ENCODE assay signal across 8 cellular contexts in the genomic region with DNA sequence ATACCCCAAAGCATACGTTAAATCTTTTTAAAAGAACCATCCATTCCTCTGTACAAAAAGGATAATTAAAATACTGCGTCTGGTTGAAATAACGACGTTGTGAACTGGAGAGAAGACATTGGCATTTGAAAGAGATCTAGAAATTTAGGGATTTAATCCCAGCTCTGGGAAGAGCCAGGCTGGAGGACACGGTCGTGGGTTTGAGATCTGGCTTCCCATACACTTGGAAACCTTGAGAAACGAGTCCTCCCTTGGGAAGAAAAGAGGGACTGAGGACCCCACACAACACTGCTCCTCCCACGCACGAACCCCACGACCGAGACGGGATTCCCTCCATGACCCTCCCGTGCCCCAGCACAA. TPM values are rescaled to one million over a fixed set of nuclear protein-coding genes. Genes with fewer than 3 reads are reported as not detected.
DNase-seq lines count a peak whose midpoint lies in the region; ATAC-seq, FAIRE-seq and TF ChIP-seq lines count a peak whose summit lies in the region.

No MANE protein-coding gene starts in this region.

- peak overlapping the region; percentile 77 for H3K9ac ChIP-seq in HepG2 (ENCODE audit: insufficient read depth, low read depth, low read length)

- H3K4me1 ChIP-seq in adrenal gland (replicated peaks in 1 of 2), result peaks cover 3 to 11% of the 10 kb centered on the region in 2 donors
- H3K4me1 ChIP-seq in HepG2 (ENCODE audit: insufficient read depth, low read length), result peaks cover 37% of the 10 kb centered on the region
- H3K4me1 ChIP-seq in thoracic aorta (ENCODE audit: control insufficient read depth in 1 of 2, low read depth in 2 of 2), result peaks cover 7 to 15% of the 10 kb centered on the region in 2 donors

- peak overlapping the region; percentile 86 for H3K4me2 ChIP-seq in HepG2 (ENCODE audit: low read depth, low read length)

- H3K27ac ChIP-seq in adrenal gland (peak overlapping the region in 3 of 5 donors; percentile 61 to 85 (median 79)), HepG2 (ENCODE audit: extremely low read length, insufficient read depth, low read length) (peak overlapping the region; percentile 57), thoracic aorta (peak overlapping the region; percentile 41 to 73)

- peaks cover 22% of the 10 kb centered on the region for H3K4me1 Mint-ChIP-seq in activated CD4-positive, alpha-beta T cell treated with anti-CD3 and anti-CD28 coated beads, Interleukin-2, amount 10 ng/mL, durations not matched to agents 24 days and 14 days

- TF ChIP-seq RAD21 in HepG2 (CRISPR knock-in tag; IDR thresholded peaks at IDR 0.05), result no peak

- FAIRE-seq in HepG2 (lab: Jason Lieb, UNC), result no peak
- no peak for FAIRE-seq in H54 (lab: Jason Lieb, UNC)

- TF ChIP-seq CTCF in adrenal gland (IDR thresholded peaks at IDR 0.05), result no peak
- no peak for TF ChIP-seq CTCF in HepG2 (CRISPR knock-in tag; IDR thresholded peaks at IDR 0.05)
- no peak for TF ChIP-seq CTCF in thoracic aorta (IDR thresholded peaks at IDR 0.05)

- WGBS in adrenal gland, 4 donors, result 0 to 3% (median 2%) methylated on average over 12 to 13 of the region's 13 CpGs
- WGBS in HepG2 (ENCODE audit: low lambda C conversion rate), result 0% methylated on average over 12 of the region's 13 CpGs

- H3K27me3 ChIP-seq in adrenal gland (no peaks in the 10 kb centered on the region), HepG2 (ENCODE audit: control insufficient read depth in 1 of 2, insufficient read depth in 2 of 2, low read length in 2 of 2) (no peaks in the 10 kb centered on the region), thoracic aorta (replicated peaks; ENCODE audit: insufficient read depth) (no peaks in the 10 kb centered on the region)

- H3K9me3 Mint-ChIP-seq in activated CD4-positive, alpha-beta T cell treated with anti-CD3 and anti-CD28 coated beads, Interleukin-2, amount 10 ng/mL, durations not matched to agents 24 days and 14 days, result peaks cover 4% of the 10 kb centered on the region

- peaks cover 2% of the 10 kb centered on the region for H3K36me3 Mint-ChIP-seq in activated CD4-positive, alpha-beta T cell treated with anti-CD3 and anti-CD28 coated beads, Interleukin-2, amount 10 ng/mL, durations not matched to agents 24 days and 14 days (ENCODE audit: low read depth)

- H3K4me3 Mint-ChIP-seq in activated CD4-positive, alpha-beta T cell treated with anti-CD3 and anti-CD28 coated beads, Interleukin-2, amount 10 ng/mL, durations not matched to agents 24 days and 14 days, result peak overlapping the region; percentile 93

- H2AFZ ChIP-seq in HepG2 (ENCODE audit: low read length), result no peak overlapping the region

- H3K27me3 Mint-ChIP-seq in activated CD4-positive, alpha-beta T cell treated with anti-CD3 and anti-CD28 coated beads, Interleukin-2, amount 10 ng/mL, durations not matched to agents 24 days and 14 days, result no peaks in the 10 kb centered on the region

- H3K4me3 ChIP-seq in adrenal gland (peak overlapping the region; percentile 35 to 99 (median 72)), HepG2 (replicated peaks in 1 of 3; ENCODE audit: insufficient read depth in 1 of 3, low read depth in 2 of 3, low read length in 3 of 3) (peak overlapping the region; percentile 88 to 100 (median 93)), thoracic aorta (peak overlapping the region; percentile 98)

- TF ChIP-seq POLR2A in adrenal gland (IDR thresholded peaks at IDR 0.05), result no peak
- no peak for TF ChIP-seq POLR2A in HepG2 (IDR thresholded peaks at IDR 0.05; ENCODE audit: insufficient read depth in 1 of 2, low read depth in 2 of 2, low read length in 2 of 2)
- TF ChIP-seq POLR2A in H54 (IDR thresholded peaks at IDR 0.05; ENCODE audit: low read depth, low read length), result no peak

- CTCF ChIA-PET in HepG2 (lab: Yijun Ruan, JAX; ENCODE audit: low intra/inter-chr PET ratio, low total read pairs), result no interaction called here

- no peak overlapping the region for H3K27ac Mint-ChIP-seq in activated CD4-positive, alpha-beta T cell treated with anti-CD3 and anti-CD28 coated beads, Interleukin-2, amount 10 ng/mL, durations not matched to agents 24 days and 14 days

- no peaks in the 10 kb centered on the region for H3K9me3 ChIP-seq in adrenal gland (replicated peaks in 1 of 3)
- H3K9me3 ChIP-seq in HepG2 (ENCODE audit: low read length), result no peaks in the 10 kb centered on the region
- H3K9me3 ChIP-seq in thoracic aorta, result no peaks in the 10 kb centered on the region

- POLR2A ChIA-PET in HepG2 (lab: Yijun Ruan, JAX), result interaction anchor here (0.7 to 6.1 kb wide), 2 partner anchors 12 to 43 kb away, joined by 3 to 62 read pairs; partner anchors contain the start of gene ZNF443

- H3K79me2 ChIP-seq in HepG2 (ENCODE audit: insufficient read depth, low read length), result peaks cover 28% of the 10 kb centered on the region

- no peak for DNase-seq in activated CD4-positive, alpha-beta T cell treated with anti-CD3 and anti-CD28 coated beads, Interleukin-2, amount 10 ng/mL, durations not matched to agents 24 days and 14 days
- no peak for DNase-seq in activated CD4-positive, alpha-beta T cell treated with anti-CD3 and anti-CD28 coated beads, Interleukin-2, amount 50 U/mL, for 48 hours
- DNase-seq in adrenal gland (no peak), HepG2 (ENCODE audit: low spot score) (no peak), thoracic aorta (ENCODE audit: low spot score) (no peak), ecto neural progenitor cell (ENCODE audit: low spot score) (no peak), H54 (ENCODE audit: insufficient read length, low spot score) (no peak)

- TF ChIP-seq EP300 in HepG2 (IDR thresholded peaks at IDR 0.05; ENCODE audit: low read depth in 2 of 2, low read length in 2 of 2) (no peak), HepG2 (CRISPR knock-in tag; IDR thresholded peaks at IDR 0.05; ENCODE audit: borderline replicate concordance) (no peak)

- no peaks in the 10 kb centered on the region for H4K20me1 ChIP-seq in HepG2 (ENCODE audit: insufficient read depth, low read length)

- no peaks in the 10 kb centered on the region for H3K36me3 ChIP-seq in adrenal gland (replicated peaks in 1 of 2)
- no peaks in the 10 kb centered on the region for H3K36me3 ChIP-seq in HepG2 (replicated peaks in 1 of 2; ENCODE audit: control insufficient read depth in 1 of 2, insufficient read depth in 2 of 2, low read length in 2 of 2)
- H3K36me3 ChIP-seq in thoracic aorta, result no peaks in the 10 kb centered on the region

- no TSS peak for BruUV-seq in HepG2 (replicated peaks; lab: Mats Ljungman, UMichigan)

- in situ Hi-C loops in HepG2 (cut with HindIII; ENCODE audit: extremely low pct_ligation_motif_present, low pct_unique_long_range_greater_than_20kb), result loop anchor here (5.0 kb wide), 1 partner anchor 42 kb away; the partner anchor contains the start of gene ZNF443

- intact Hi-C loops in activated CD4-positive, alpha-beta T cell treated with anti-CD3 and anti-CD28 coated beads, Interleukin-2, amount 10 ng/mL, durations not matched to agents 24 days and 14 days (cut with micrococcal nuclease), result loop anchor here (1.0 to 5.0 kb wide), 2 partner anchors 11 to 82 kb away; partner anchors contain the start of gene ZNF799
- intact Hi-C loops in adrenal gland (cut with DNase I), result no loop called here
- intact Hi-C loops in HepG2 (cut with micrococcal nuclease; ENCODE audit: unreplicated experiment), result loop anchor here (5.0 kb wide), 2 partner anchors 42 to 68 kb away; partner anchors contain the start of genes ZNF443 and ZNF564

- peak; percentile 9 for ATAC-seq in HepG2
- no peak for ATAC-seq in thoracic aorta (ENCODE audit: insufficient number of reproducible peaks, low FRiP score, low read depth)
- ATAC-seq in activated CD4-positive, CD25-positive, alpha-beta regulatory T cell treated with anti-CD3 and anti-CD28 coated beads, Interleukin-2, amount 50 U/mL, for 24 hours, result no peak

RNA-seq across cellular contexts. Expression of gene ZNF709, which starts 0.6 kb away (rescaled TPM):
- 1.3 and 1.5 TPM in 2 replicates for total RNA-seq in activated CD4-positive, alpha-beta T cell treated with anti-CD3 and anti-CD28 coated beads, Interleukin-2, amount 10 ng/mL, durations not matched to agents 24 days and 14 days
- total RNA-seq in adrenal gland (1 to 10 TPM; 1.4 to 5.4 (median 3.6) TPM), HepG2 (2016; rRNA removed; fragmentation: Illumina TruSeq; extraction: Trizol) (3.9 and 4.7 TPM in 2 replicates), thoracic aorta (1 to 10 TPM; 1.4 to 3.5 TPM)
- polyA plus RNA-seq in adrenal gland (1 to 10 TPM; 1.2 to 2.9 (median 1.9) TPM), HepG2 (2011; rRNA removed) (1.0 and 1.5 TPM in 2 replicates)
- total RNA-seq in HepG2 (2016; cell fraction: cytosol; rRNA removed; fragmentation: Illumina TruSeq; extraction: Trizol; ENCODE audit: low read depth), result 0.61 and 0.79 TPM in 2 replicates
- 3.7 and 4.7 TPM in 2 replicates for total RNA-seq in HepG2 (2016; cell fraction: insoluble cytoplasmic fraction; rRNA removed; fragmentation: Illumina TruSeq; extraction: Trizol)
- total RNA-seq in HepG2 (2016; cell fraction: membrane; rRNA removed; fragmentation: Illumina TruSeq; extraction: Trizol), result 1.3 and 1.5 TPM in 2 replicates
- total RNA-seq in HepG2 (2016; cell fraction: nucleus; rRNA removed; fragmentation: Illumina TruSeq; extraction: Trizol), result 2.9 and 3.6 TPM in 2 replicates
- polyA plus RNA-seq in HepG2 (2011; cell fraction: cytosol; rRNA removed), result 0.43 and 0.69 TPM in 2 replicates
- polyA plus RNA-seq in HepG2 (2011; cell fraction: nucleus; rRNA removed), result 1.2 and 1.3 TPM in 2 replicates
- 0.68 and 1.7 TPM in 2 replicates for polyA plus RNA-seq in HepG2 (2012)
- polyA plus RNA-seq in HepG2 (2016; cell fraction: cytosol; fragmentation: Illumina TruSeq; extraction: Trizol; ENCODE audit: low read depth), result 0.11 and 0.15 TPM in 2 replicates
- 1.2 and 1.4 TPM in 2 replicates for polyA plus RNA-seq in HepG2 (2016; cell fraction: insoluble cytoplasmic fraction; fragmentation: Illumina TruSeq; extraction: Trizol; ENCODE audit: low read depth)
- 0.33 and 0.42 TPM in 2 replicates for polyA plus RNA-seq in HepG2 (2016; cell fraction: membrane; fragmentation: Illumina TruSeq; extraction: Trizol; ENCODE audit: low read depth)
- 2.4 and 3.6 TPM in 2 replicates for polyA plus RNA-seq in HepG2 (2016; cell fraction: nucleus; fragmentation: Illumina TruSeq; extraction: Trizol; ENCODE audit: insufficient read depth, low read depth)
- 2.2 TPM in 1 of 2 replicates, not detected in the other for polyA minus RNA-seq in HepG2 (2011; rRNA and poly(A)+ RNA removed; ENCODE audit: low replicate concordance)
- polyA minus RNA-seq in HepG2 (2011; cell fraction: cytosol; rRNA and poly(A)+ RNA removed), result 1.8 and 2.0 TPM in 2 replicates
- polyA minus RNA-seq in HepG2 (2011; cell fraction: nucleus; rRNA and poly(A)+ RNA removed), result 6.6 and 6.8 TPM in 2 replicates

RNA-seq across cellular contexts. Expression of gene ZNF443, which starts 43.2 kb away (rescaled TPM):
- total RNA-seq in activated CD4-positive, alpha-beta T cell treated with anti-CD3 and anti-CD28 coated beads, Interleukin-2, amount 10 ng/mL, durations not matched to agents 24 days and 14 days, result 4.8 and 5.7 TPM in 2 replicates
- total RNA-seq in adrenal gland (1 to 10 TPM in 7 of 8 donors, under 1 TPM in 1; 0.72 to 4.3 (median 2.9) TPM), HepG2 (2016; rRNA removed; fragmentation: Illumina TruSeq; extraction: Trizol) (19.0 and 24.2 TPM in 2 replicates), thoracic aorta (1 to 10 TPM; 2.4 to 3.4 TPM)
- polyA plus RNA-seq in adrenal gland (1 to 10 TPM; 2.3 to 8.2 (median 3.7) TPM), HepG2 (2011; rRNA removed) (3.5 and 3.6 TPM in 2 replicates)
- total RNA-seq in HepG2 (2016; cell fraction: cytosol; rRNA removed; fragmentation: Illumina TruSeq; extraction: Trizol; ENCODE audit: low read depth), result 4.8 and 6.3 TPM in 2 replicates
- 17.4 and 23.5 TPM in 2 replicates for total RNA-seq in HepG2 (2016; cell fraction: insoluble cytoplasmic fraction; rRNA removed; fragmentation: Illumina TruSeq; extraction: Trizol)
- total RNA-seq in HepG2 (2016; cell fraction: membrane; rRNA removed; fragmentation: Illumina TruSeq; extraction: Trizol), result 9.2 and 13.1 TPM in 2 replicates
- total RNA-seq in HepG2 (2016; cell fraction: nucleus; rRNA removed; fragmentation: Illumina TruSeq; extraction: Trizol), result 25.0 and 27.8 TPM in 2 replicates
- 1.0 and 1.7 TPM in 2 replicates for polyA plus RNA-seq in HepG2 (2011; cell fraction: cytosol; rRNA removed)
- polyA plus RNA-seq in HepG2 (2011; cell fraction: nucleus; rRNA removed), result 2.7 and 4.0 TPM in 2 replicates
- polyA plus RNA-seq in HepG2 (2012), result 3.4 and 5.1 TPM in 2 replicates
- 0.33 and 0.42 TPM in 2 replicates for polyA plus RNA-seq in HepG2 (2016; cell fraction: cytosol; fragmentation: Illumina TruSeq; extraction: Trizol; ENCODE audit: low read depth)
- polyA plus RNA-seq in HepG2 (2016; cell fraction: insoluble cytoplasmic fraction; fragmentation: Illumina TruSeq; extraction: Trizol; ENCODE audit: low read depth), result 6.6 and 7.5 TPM in 2 replicates
- 1.00 and 1.1 TPM in 2 replicates for polyA plus RNA-seq in HepG2 (2016; cell fraction: membrane; fragmentation: Illumina TruSeq; extraction: Trizol; ENCODE audit: low read depth)
- polyA plus RNA-seq in HepG2 (2016; cell fraction: nucleus; fragmentation: Illumina TruSeq; extraction: Trizol; ENCODE audit: insufficient read depth, low read depth), result 10.6 and 10.7 TPM in 2 replicates
- polyA minus RNA-seq in HepG2 (2011; rRNA and poly(A)+ RNA removed; ENCODE audit: low replicate concordance), result 0.87 and 3.0 TPM in 2 replicates
- polyA minus RNA-seq in HepG2 (2011; cell fraction: cytosol; rRNA and poly(A)+ RNA removed), result 6.1 and 6.2 TPM in 2 replicates
- 30.6 and 31.3 TPM in 2 replicates for polyA minus RNA-seq in HepG2 (2011; cell fraction: nucleus; rRNA and poly(A)+ RNA removed)

Comparison
In these comparisons a context has a peak if more than half of its experiments do, and no peak if none do; other contexts are left out.
1. intact Hi-C loops: an anchor here in activated CD4-positive, alpha-beta T cell treated with anti-CD3 and anti-CD28 coated beads, Interleukin-2, amount 10 ng/mL, durations not matched to agents 24 days and 14 days (1.0 to 5.0 kb wide) and HepG2 (5.0 kb wide); none called in adrenal gland.